Comparison of ENCODE assay signal across 17 cellular contexts in genomic region chr4:144421839-144422565, GRCh38.
DNase-seq lines count a peak whose midpoint lies in the region; ATAC-seq and TF ChIP-seq lines count a peak whose summit lies in the region.
"Had no signal": no experiment of that assay in that cellular context is flagged by ENCODE, and none has a peak within 500 bp of the region (broad histone marks: within the 10 kb centered on the region; RNA-seq: fewer than 3 reads in every experiment).

No MANE protein-coding gene starts in this region.

- DNase-seq in neural progenitor cell (ENCODE audit: low spot score) (peak; percentile 39), CD14-positive monocyte (ENCODE audit: low spot score) (no peak)
- no peak for DNase-seq in natural killer cell treated with Interleukin-12 subunit alpha and Interleukin-12 subunit beta and Interleukin-15 and Interleukin-18, amount 100 ng/mL, for 72 hours (ENCODE audit: low spot score)
- no peak for DNase-seq in activated CD8-positive, alpha-beta memory T cell treated with anti-CD3 and anti-CD28 coated beads for 24 hours
- DNase-seq: CD8-positive, alpha-beta T cell; H7; MV-4-11; NCI-H146; NCI-H2227 treated with DMSO at 0.1 percent for 48 hours; NCI-H748 treated with DMSO at 0.1 percent for 48 hours; PC-9; SK-N-SH had no signal

- H3K4me3 Mint-ChIP-seq in neural progenitor cell, result no peak overlapping the region
- H3K4me3 Mint-ChIP-seq in CD14-positive monocyte, result no peak overlapping the region
- H3K4me3 Mint-ChIP-seq in natural killer cell treated with Interleukin-12 subunit alpha and Interleukin-12 subunit beta and Interleukin-15 and Interleukin-18, amount 100 ng/mL, for 72 hours, result no peak overlapping the region
- H3K4me3 Mint-ChIP-seq: B cell; CD8-positive, alpha-beta T cell had no signal

- TF ChIP-seq CTCF in Loucy (conservative IDR thresholded peaks at IDR 0.05; ENCODE audit: low read length), result no peak
- TF ChIP-seq CTCF in gastroesophageal sphincter (IDR thresholded peaks at IDR 0.05), result no peak
- TF ChIP-seq CTCF in neural progenitor cell (IDR thresholded peaks at IDR 0.05), result no peak
- TF ChIP-seq CTCF in CD14-positive monocyte (IDR thresholded peaks at IDR 0.05), result no peak

- intact Hi-C loops in CD14-positive monocyte (cut with micrococcal nuclease), result no loop called here

- no peaks in the 10 kb centered on the region for H3K36me3 Mint-ChIP-seq in neural progenitor cell
- no peaks in the 10 kb centered on the region for H3K36me3 Mint-ChIP-seq in CD14-positive monocyte
- H3K36me3 Mint-ChIP-seq in natural killer cell treated with Interleukin-12 subunit alpha and Interleukin-12 subunit beta and Interleukin-15 and Interleukin-18, amount 100 ng/mL, for 72 hours, result no peaks in the 10 kb centered on the region
- H3K36me3 Mint-ChIP-seq: CD8-positive, alpha-beta T cell had no signal

- H3K9me3 ChIP-seq in Loucy (ENCODE audit: insufficient read depth, low read depth, low read length) (no peaks in the 10 kb centered on the region), ectodermal cell (ENCODE audit: control insufficient read depth, low read length) (no peaks in the 10 kb centered on the region), gastroesophageal sphincter (no peaks in the 10 kb centered on the region), neural progenitor cell (ENCODE audit: low read depth) (no peaks in the 10 kb centered on the region)
- H3K9me3 ChIP-seq: SK-N-SH had no signal

- H3K27ac Mint-ChIP-seq in neural progenitor cell, result no peak overlapping the region
- H3K27ac Mint-ChIP-seq in CD14-positive monocyte, result no peak overlapping the region
- H3K27ac Mint-ChIP-seq in natural killer cell treated with Interleukin-12 subunit alpha and Interleukin-12 subunit beta and Interleukin-15 and Interleukin-18, amount 100 ng/mL, for 72 hours, result no peak overlapping the region
- H3K27ac Mint-ChIP-seq: B cell; CD8-positive, alpha-beta T cell had no signal

- H3K4me3 ChIP-seq in Loucy (ENCODE audit: low read length, poor library complexity, severe bottlenecking) (no peak overlapping the region), ectodermal cell (ENCODE audit: insufficient read depth, low read depth, low read length) (no peak overlapping the region), gastroesophageal sphincter (no peak overlapping the region), neural progenitor cell (no peak overlapping the region)
- H3K4me3 ChIP-seq: PC-9 had no signal

- H3K36me3 ChIP-seq in Loucy (ENCODE audit: insufficient read depth, low read length) (no peaks in the 10 kb centered on the region), ectodermal cell (ENCODE audit: control insufficient read depth, insufficient read depth, low read length) (no peaks in the 10 kb centered on the region), gastroesophageal sphincter (no peaks in the 10 kb centered on the region), neural progenitor cell (no peaks in the 10 kb centered on the region)

- H3K4me1 ChIP-seq in Loucy (ENCODE audit: insufficient read depth, low read length, poor library complexity, severe bottlenecking), result peaks cover 3% of the 10 kb centered on the region
- H3K4me1 ChIP-seq in ectodermal cell (ENCODE audit: control insufficient read depth, insufficient read depth, low read length), result no peaks in the 10 kb centered on the region
- H3K4me1 ChIP-seq in gastroesophageal sphincter, result no peaks in the 10 kb centered on the region
- H3K4me1 ChIP-seq in neural progenitor cell, result peaks cover 10% of the 10 kb centered on the region

- 0 out of 2 replicates have a peak overlapping the region, but pooled peaks have one; percentile 53 for H2AFZ ChIP-seq in Loucy (ENCODE audit: low read length)
- H2AFZ ChIP-seq in neural progenitor cell (replicated peaks), result no peak overlapping the region
- H2AFZ ChIP-seq: PC-9 had no signal

- WGBS in ectodermal cell, 2 experiments, result 93 to 94% methylated on average over 2 to 3 of the region's 3 CpGs
- 14 to 43% methylated on average over 1 to 3 of the region's 3 CpGs for WGBS in gastroesophageal sphincter (ENCODE audit: low coverage in 1 of 2), 2 donors

- H3K4me1 Mint-ChIP-seq in neural progenitor cell (no peaks in the 10 kb centered on the region), CD14-positive monocyte (no peaks in the 10 kb centered on the region)
- H3K4me1 Mint-ChIP-seq in natural killer cell treated with Interleukin-12 subunit alpha and Interleukin-12 subunit beta and Interleukin-15 and Interleukin-18, amount 100 ng/mL, for 72 hours (ENCODE audit: low read depth in 2 of 2), result no peaks in the 10 kb centered on the region
- H3K4me1 Mint-ChIP-seq: B cell had no signal

- ATAC-seq in gastroesophageal sphincter, result peak; percentile 40
- no peak for ATAC-seq in HG03045 (IDR thresholded peaks at IDR 0.05; ENCODE audit: unreplicated experiment)
- ATAC-seq in natural killer cell treated with Interleukin-12 subunit alpha and Interleukin-12 subunit beta and Interleukin-15 and Interleukin-18, amount 100 ng/mL, for 72 hours, result no peak
- ATAC-seq: CD8-positive, alpha-beta T cell had no signal

- no peaks in the 10 kb centered on the region for H3F3A ChIP-seq in Loucy (ENCODE audit: low read depth)
- H3F3A ChIP-seq in neural progenitor cell (ENCODE audit: low read depth), result no peaks in the 10 kb centered on the region

- no peaks in the 10 kb centered on the region for H3K9me3 Mint-ChIP-seq in neural progenitor cell
- peaks cover 0 to 3% (median 0%) of the 10 kb centered on the region in 7 donors for H3K9me3 Mint-ChIP-seq in CD14-positive monocyte
- H3K9me3 Mint-ChIP-seq in natural killer cell treated with Interleukin-12 subunit alpha and Interleukin-12 subunit beta and Interleukin-15 and Interleukin-18, amount 100 ng/mL, for 72 hours, result peaks cover 10% of the 10 kb centered on the region
- H3K9me3 Mint-ChIP-seq: CD8-positive, alpha-beta T cell had no signal

- H3K27me3 Mint-ChIP-seq in neural progenitor cell (ENCODE audit: insufficient read depth, low read depth) (no peaks in the 10 kb centered on the region), CD14-positive monocyte (ENCODE audit: low read depth in 3 of 3) (peaks cover 0 to 5% (median 0%) of the 10 kb centered on the region in 3 donors)
- no peaks in the 10 kb centered on the region for H3K27me3 Mint-ChIP-seq in natural killer cell treated with Interleukin-12 subunit alpha and Interleukin-12 subunit beta and Interleukin-15 and Interleukin-18, amount 100 ng/mL, for 72 hours
- H3K27me3 Mint-ChIP-seq: B cell had no signal

- H3K27me3 ChIP-seq in Loucy (ENCODE audit: insufficient read depth, low read length, poor library complexity, severe bottlenecking) (no peaks in the 10 kb centered on the region), ectodermal cell (ENCODE audit: control insufficient read depth, insufficient read depth, low read length, poor library complexity, severe bottlenecking) (no peaks in the 10 kb centered on the region), gastroesophageal sphincter (no peaks in the 10 kb centered on the region), neural progenitor cell (no peaks in the 10 kb centered on the region)

- TF ChIP-seq EP300 in gastroesophageal sphincter (IDR thresholded peaks at IDR 0.05), result no peak

- no peaks in the 10 kb centered on the region for H3K9me2 ChIP-seq in Loucy (replicated peaks; ENCODE audit: low read depth, low read length)
- H3K9me2 ChIP-seq: SK-N-SH had no signal

- H3K79me2 ChIP-seq in Loucy (ENCODE audit: insufficient read depth, low read length) (no peaks in the 10 kb centered on the region), neural progenitor cell (ENCODE audit: low read depth) (no peaks in the 10 kb centered on the region)

- TF ChIP-seq POLR2A in gastroesophageal sphincter (IDR thresholded peaks at IDR 0.05), result no peak

- H3K27ac ChIP-seq in ectodermal cell (ENCODE audit: insufficient read depth, low read depth, low read length, poor library complexity, severe bottlenecking) (peak overlapping the region; percentile 17), gastroesophageal sphincter (no peak overlapping the region), neural progenitor cell (no peak overlapping the region)
- H3K27ac ChIP-seq: PC-9 had no signal

- H4K20me1 ChIP-seq in Loucy (ENCODE audit: insufficient read depth, low read length, poor library complexity, severe bottlenecking) (no peaks in the 10 kb centered on the region), neural progenitor cell (ENCODE audit: low read depth) (no peaks in the 10 kb centered on the region)

- no peak overlapping the region for H3K9ac ChIP-seq in Loucy (ENCODE audit: low read depth, low read length, poor library complexity, severe bottlenecking)
- no peak overlapping the region for H3K9ac ChIP-seq in neural progenitor cell
- H3K9ac ChIP-seq: SK-N-SH had no signal

- H3K4me2 ChIP-seq in Loucy (ENCODE audit: low read depth, low read length, poor library complexity, severe bottlenecking), result no peak overlapping the region
- H3K4me2 ChIP-seq in neural progenitor cell, result no peak overlapping the region
- H3K4me2 ChIP-seq: PC-9, SK-N-SH had no signal
